In the genomic region with DNA sequence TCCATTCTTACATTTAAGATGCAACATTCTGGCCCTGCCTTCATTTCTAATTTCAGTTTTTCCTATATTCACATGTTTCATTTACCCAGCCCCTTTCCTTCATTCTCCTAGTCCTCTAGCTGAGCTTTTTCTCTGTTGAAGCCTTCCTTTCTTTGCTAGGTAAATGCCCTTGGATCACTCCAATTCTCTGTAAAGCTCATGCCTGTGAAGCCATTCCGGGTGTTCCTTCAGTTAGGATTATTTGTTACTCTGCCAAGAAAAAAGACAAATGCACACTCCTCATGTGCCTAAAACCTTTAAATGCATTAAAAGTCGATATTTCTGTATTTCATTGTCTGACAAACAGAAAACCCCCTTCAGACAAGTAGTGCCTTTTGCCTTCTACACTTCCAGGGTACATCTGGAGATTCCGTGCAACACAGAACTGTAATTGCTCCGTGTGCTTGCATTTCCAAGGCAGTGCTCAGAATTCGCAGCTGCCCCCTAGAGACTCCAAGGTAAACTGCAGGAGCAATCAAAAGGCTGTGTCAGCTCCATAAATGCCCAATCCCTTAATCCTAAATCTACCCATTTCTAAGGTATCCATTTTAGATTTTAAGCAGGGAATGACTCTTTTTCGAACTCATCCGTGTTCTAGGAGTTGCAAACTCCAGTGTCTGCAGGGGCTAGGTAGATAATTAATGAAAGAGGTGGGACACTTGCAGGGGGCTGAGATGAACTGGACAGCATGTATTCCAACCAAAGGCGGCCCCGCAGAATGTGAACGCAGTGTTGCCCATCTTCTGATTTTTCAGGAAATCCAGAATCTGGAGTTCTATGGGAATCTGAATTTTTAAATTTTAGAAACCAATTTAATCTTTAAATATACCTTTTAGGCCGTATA, we compare ENCODE assay signal across 11 cellular contexts.
A peak's percentile ranks its signal among the peaks of the same experiment; 100 is the strongest.
DNase-seq lines count a peak whose midpoint lies in the region; ATAC-seq and TF ChIP-seq lines count a peak whose summit lies in the region.
"Had no signal": no experiment of that assay in that cellular context is flagged by ENCODE, and none has a peak within 500 bp of the region (broad histone marks: within the 10 kb centered on the region; RNA-seq: fewer than 3 reads in every experiment).

No MANE protein-coding gene starts in this region.

- H3K4me1 Mint-ChIP-seq in activated naive CD8-positive, alpha-beta T cell treated with anti-CD3 and anti-CD28 coated beads for 36 hours: no peaks in the 10 kb centered on the region
- H3K4me1 Mint-ChIP-seq: CD4-positive, CD25-positive, alpha-beta regulatory T cell had no signal

- H3K4me3 ChIP-seq in HCT116 (replicated peaks in 1 of 2; ENCODE audit: low read depth in 1 of 2, low read length in 2 of 2) (no peak overlapping the region), heart right ventricle (no peak overlapping the region)

- H3K36me3 ChIP-seq in HCT116 (ENCODE audit: control insufficient read depth in 1 of 2, insufficient read depth in 2 of 2, low read length in 2 of 2) (no peaks in the 10 kb centered on the region), heart right ventricle (no peaks in the 10 kb centered on the region)

- peaks cover 3% of the 10 kb centered on the region for H3K27me3 Mint-ChIP-seq in activated naive CD8-positive, alpha-beta T cell treated with anti-CD3 and anti-CD28 coated beads for 36 hours

- no peaks in the 10 kb centered on the region for H3K9me2 ChIP-seq in HCT116 (ENCODE audit: insufficient read depth)

- H3K36me3 Mint-ChIP-seq in activated naive CD8-positive, alpha-beta T cell treated with anti-CD3 and anti-CD28 coated beads for 36 hours: no peaks in the 10 kb centered on the region
- H3K36me3 Mint-ChIP-seq: activated naive CD8-positive, alpha-beta T cell treated with anti-CD3 and anti-CD28 coated beads, Interleukin-2, amount 10 ng/mL, durations not matched to agents 7 days and 5 days; CD4-positive, CD25-positive, alpha-beta regulatory T cell had no signal

- H3K27me3 ChIP-seq in HCT116 (ENCODE audit: insufficient read depth, low read length) (no peaks in the 10 kb centered on the region), heart right ventricle (peaks cover 0 to 42% (median 5%) of the 10 kb centered on the region in 7 donors)

- 41 to 42% methylated on average over 11 of the region's 11 CpGs for WGBS in heart right ventricle, 2 donors

- RAD21 ChIA-PET in HCT116 (lab: Charles Lee; ENCODE audit: low non-redundant PET in 1 of 2, low total read pairs in 2 of 2, uncharacterized antibody in 2 of 2, unreplicated experiment in 2 of 2): interaction anchor here in 1 of 2 experiments (1.0 kb wide), 1 partner anchor 383 kb away, joined by 3 read pairs; no protein-coding TSS in a partner anchor

- intact Hi-C loops in HCT116 (cut with micrococcal nuclease) (loop anchor here (1.0 to 10.0 kb wide), 2 partner anchors 296 to 383 kb away; no protein-coding TSS in a partner anchor), heart right ventricle (cut with DNase I) (loop anchor here in 9 of 10 donors (1.0 to 10.0 kb wide), 9 partner anchors 296 to 406 kb away; no protein-coding TSS in a partner anchor)

- no peak overlapping the region for H3K27ac Mint-ChIP-seq in activated naive CD8-positive, alpha-beta T cell treated with anti-CD3 and anti-CD28 coated beads for 36 hours
- H3K27ac Mint-ChIP-seq: activated naive CD8-positive, alpha-beta T cell treated with anti-CD3 and anti-CD28 coated beads, Interleukin-2, amount 10 ng/mL, durations not matched to agents 7 days and 5 days; CD4-positive, CD25-positive, alpha-beta regulatory T cell; stimulated activated naive CD8-positive, alpha-beta T cell treated with anti-CD3 and anti-CD28 coated beads, Interleukin-15, Interleukin-2, amounts not matched to agents 100 ng/mL and 50 ng/mL, for 24 hours had no signal

- CTCF ChIA-PET in HCT116 (lab: Charles Lee): interaction anchor here (0.6 to 1.8 kb wide), 10 partner anchors 12 to 506 kb away, joined by 3 to 11 read pairs (median 4); no protein-coding TSS in a partner anchor

- peak overlapping the region; percentile 59 for H2AFZ ChIP-seq in HCT116 (ENCODE audit: low read depth, low read length, poor library complexity, severe bottlenecking)

- TF ChIP-seq CTCF in HCT116 (IDR thresholded peaks at IDR 0.05 in 2 of 3, conservative IDR thresholded peaks at IDR 0.05 in 1 of 3; ENCODE audit: borderline replicate concordance in 1 of 3, insufficient read depth in 1 of 3, low read depth in 2 of 3, low read length in 2 of 3): peak; percentile 53 to 92 (median 84); a peak in 5 of 6 replicates
- peak; percentile 43 to 84 (median 80) for TF ChIP-seq CTCF in heart right ventricle (IDR thresholded peaks at IDR 0.05)

- DNase-seq in NCI-H2029 (lab: John Stamatoyannopoulos, UW): peak; percentile 0
- no peak for DNase-seq in NCI-H2029 treated with DMSO at 0.1 percent for 48 hours (lab: John Stamatoyannopoulos, UW)
- peak; percentile 47 for DNase-seq in HCT116 (ENCODE audit: low read depth, low spot score)
- DNase-seq in NCI-H2081 treated with DMSO at 0.1 percent for 48 hours (lab: John Stamatoyannopoulos, UW): peak; percentile 6
- DNase-seq in activated naive CD8-positive, alpha-beta T cell treated with anti-CD3 and anti-CD28 coated beads for 36 hours: peak; percentile 1
- peak; percentile 13 to 23 for DNase-seq in heart right ventricle
- DNase-seq in pulmonary artery endothelial cell (ENCODE audit: low read depth, low spot score): peak; percentile 0
- no peak for DNase-seq in 8988T
- DNase-seq: activated naive CD8-positive, alpha-beta T cell treated with anti-CD3 and anti-CD28 coated beads, Interleukin-2, amount 10 ng/mL, durations not matched to agents 7 days and 5 days had no signal

- H3K9ac ChIP-seq in HCT116 (ENCODE audit: low read length): no peak overlapping the region

- BruUV-seq in HCT116 (replicated peaks; lab: Mats Ljungman, UMichigan): no TSS peak

- no peaks in the 10 kb centered on the region for H4K20me1 ChIP-seq in HCT116 (ENCODE audit: insufficient read depth)

- H3K4me3 Mint-ChIP-seq in activated naive CD8-positive, alpha-beta T cell treated with anti-CD3 and anti-CD28 coated beads for 36 hours: no peak overlapping the region
- H3K4me3 Mint-ChIP-seq: activated naive CD8-positive, alpha-beta T cell treated with anti-CD3 and anti-CD28 coated beads, Interleukin-2, amount 10 ng/mL, durations not matched to agents 7 days and 5 days; CD4-positive, CD25-positive, alpha-beta regulatory T cell; stimulated activated naive CD8-positive, alpha-beta T cell treated with anti-CD3 and anti-CD28 coated beads, Interleukin-15, Interleukin-2, amounts not matched to agents 100 ng/mL and 50 ng/mL, for 24 hours had no signal

- H3K4me1 ChIP-seq in HCT116 (ENCODE audit: control insufficient read depth in 1 of 2, insufficient read depth in 2 of 2, low read length in 2 of 2) (peaks cover 7 to 9% of the 10 kb centered on the region in 2 experiments; a peak in 3 of 4 replicates), heart right ventricle (no peaks in the 10 kb centered on the region)

- peak; percentile 99 for ATAC-seq in HCT116
- ATAC-seq in heart right ventricle: peak in 7 of 8 donors; percentile 46 to 79 (median 67)

- peak; percentile 78 for TF ChIP-seq RAD21 in HCT116 (IDR thresholded peaks at IDR 0.05; ENCODE audit: low read depth)

- H3K4me2 ChIP-seq in HCT116 (ENCODE audit: low read length): peak overlapping the region; percentile 24; the same call in 1 of the 2 replicates

- TF ChIP-seq POLR2A in HCT116 (IDR thresholded peaks at IDR 0.05; ENCODE audit: borderline replicate concordance, extremely low read depth, insufficient read depth, insufficient read length): no peak

- H3K27ac ChIP-seq in HCT116 (ENCODE audit: low read depth, low read length) (no peak overlapping the region), heart right ventricle (no peak overlapping the region)

- no peaks in the 10 kb centered on the region for H3K9me3 ChIP-seq in HCT116 (ENCODE audit: control insufficient read depth in 1 of 2, insufficient read depth in 1 of 2, low read depth in 1 of 2, low read length in 2 of 2)
- no peaks in the 10 kb centered on the region for H3K9me3 ChIP-seq in heart right ventricle

- no peaks in the 10 kb centered on the region for H3K79me2 ChIP-seq in HCT116 (ENCODE audit: insufficient read depth, low read length)

- POLR2A ChIA-PET in HCT116 (lab: Charles Lee): no interaction called here

- no peaks in the 10 kb centered on the region for H3K9me3 Mint-ChIP-seq in activated naive CD8-positive, alpha-beta T cell treated with anti-CD3 and anti-CD28 coated beads for 36 hours
- H3K9me3 Mint-ChIP-seq: activated naive CD8-positive, alpha-beta T cell treated with anti-CD3 and anti-CD28 coated beads, Interleukin-2, amount 10 ng/mL, durations not matched to agents 7 days and 5 days; stimulated activated naive CD8-positive, alpha-beta T cell treated with anti-CD3 and anti-CD28 coated beads, Interleukin-15, Interleukin-2, amounts not matched to agents 100 ng/mL and 50 ng/mL, for 24 hours had no signal

TF ChIP-seq in HCT116, 20 proteins besides CTCF, POLR2A, EP300 and RAD21:
- no peak for TF ChIP-seq POLR2AphosphoS5 (IDR thresholded peaks at IDR 0.05; ENCODE audit: low read depth, low read length)
- TF ChIP-seq EZH2 (IDR thresholded peaks at IDR 0.05): no peak
- TF ChIP-seq CBX3 (IDR thresholded peaks at IDR 0.05; ENCODE audit: low read depth): 0 out of 2 replicates have a peak, but pooled peaks have one; percentile 47
- TF ChIP-seq, protein P1, sequence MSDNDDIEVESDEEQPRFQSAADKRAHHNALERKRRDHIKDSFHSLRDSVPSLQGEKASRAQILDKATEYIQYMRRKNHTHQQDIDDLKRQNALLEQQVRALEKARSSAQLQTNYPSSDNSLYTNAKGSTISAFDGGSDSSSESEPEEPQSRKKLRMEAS (IDR thresholded peaks at IDR 0.05): 0 out of 2 replicates have a peak, but pooled peaks have one; percentile 16

Comparison
In these comparisons a context has a peak if more than half of its experiments do, and no peak if none do; other contexts are left out.
1. DNase-seq: peak in NCI-H2029 (single experiment), HCT116 (single experiment), NCI-H2081 treated with DMSO at 0.1 percent for 48 hours (single experiment), activated naive CD8-positive, alpha-beta T cell treated with anti-CD3 and anti-CD28 coated beads for 36 hours (single experiment), heart right ventricle (2 of 2) and pulmonary artery endothelial cell (single experiment); none in NCI-H2029 treated with DMSO at 0.1 percent for 48 hours (single experiment) and 8988T (single experiment).